1 cellular context compared by ENCODE assay signal in genomic region chr15:75903331-75904240, GRCh38.
TF ChIP-seq lines count a peak whose summit lies in the region.

Gene FBXO22, plus strand, starts transcription at chr15:75903878. Its CDS starts 86 bp downstream, at chr15:75903964.

TF ChIP-seq in HepG2, 621 proteins besides CTCF, POLR2A, EP300 and RAD21 (continued from another document and continues in another):
- no peak for TF ChIP-seq CEBPZ (IDR thresholded peaks at IDR 0.05; ENCODE audit: low read length)
- peak; percentile 97; the same call in 1 of the 2 replicates for TF ChIP-seq KLF12 (CRISPR knock-in tag; IDR thresholded peaks at IDR 0.05; ENCODE audit: borderline replicate concordance)
- TF ChIP-seq IRF1 (CRISPR knock-in tag; IDR thresholded peaks at IDR 0.05; ENCODE audit: low read depth) = no peak
- peak; percentile 61; the same call in 1 of the 2 replicates for TF ChIP-seq ZBTB34 (CRISPR knock-in tag; IDR thresholded peaks at IDR 0.05)
- 0 out of 2 replicates have a peak, but pooled peaks have one; percentile 66 for TF ChIP-seq ERF (CRISPR knock-in tag; IDR thresholded peaks at IDR 0.05)
- TF ChIP-seq NFKB2 (CRISPR knock-in tag; IDR thresholded peaks at IDR 0.05; ENCODE audit: borderline replicate concordance) = peak; percentile 83; the same call in 1 of the 2 replicates
- no peak for TF ChIP-seq EZH2 (conservative IDR thresholded peaks at IDR 0.05; ENCODE audit: low read depth, low read length)
- TF ChIP-seq KLF15 (CRISPR knock-in tag; IDR thresholded peaks at IDR 0.05; ENCODE audit: borderline replicate concordance) = peak; percentile 77; the same call in 1 of the 2 replicates
- TF ChIP-seq ZNF614 (CRISPR knock-in tag; IDR thresholded peaks at IDR 0.05; ENCODE audit: borderline replicate concordance) = peak; percentile 68
- TF ChIP-seq NR2C2 (CRISPR knock-in tag; IDR thresholded peaks at IDR 0.05; ENCODE audit: borderline replicate concordance) = peak; percentile 57; the same call in 1 of the 2 replicates
- no peak for TF ChIP-seq HDAC6 (IDR thresholded peaks at IDR 0.05; ENCODE audit: low read depth, low read length)
- no peak for TF ChIP-seq ZKSCAN1 (IDR thresholded peaks at IDR 0.05; ENCODE audit: low read length)
- TF ChIP-seq FOXM1 (CRISPR knock-in tag; IDR thresholded peaks at IDR 0.05) = no peak
- TF ChIP-seq WIZ (CRISPR knock-in tag; IDR thresholded peaks at IDR 0.05) = peak; percentile 36; the same call in 1 of the 2 replicates
- TF ChIP-seq AKAP8 (CRISPR knock-in tag; IDR thresholded peaks at IDR 0.05) = peak; percentile 70; the same call in 1 of the 2 replicates
- no peak for TF ChIP-seq STAT6 (CRISPR knock-in tag; IDR thresholded peaks at IDR 0.05; ENCODE audit: borderline replicate concordance)
- peak; percentile 89 to 90 for TF ChIP-seq HMGXB4 (CRISPR knock-in tag; IDR thresholded peaks at IDR 0.05; ENCODE audit: borderline replicate concordance in 1 of 2, low read depth in 1 of 2)
- 0 out of 2 replicates have a peak, but pooled peaks have one; percentile 2 for TF ChIP-seq ZNF446 (CRISPR knock-in tag; IDR thresholded peaks at IDR 0.05)
- TF ChIP-seq ZNF574 (CRISPR knock-in tag; IDR thresholded peaks at IDR 0.05) = peak; percentile 93
- no peak for TF ChIP-seq ATM (IDR thresholded peaks at IDR 0.05; ENCODE audit: borderline replicate concordance)
- TF ChIP-seq ELF4 (CRISPR knock-in tag; IDR thresholded peaks at IDR 0.05; ENCODE audit: borderline replicate concordance) = peak; percentile 89; the same call in 1 of the 2 replicates
- TF ChIP-seq MEIS2 (CRISPR knock-in tag; IDR thresholded peaks at IDR 0.05) = peak; percentile 82; the same call in 1 of the 2 replicates
- TF ChIP-seq ZSCAN29 (CRISPR knock-in tag; conservative IDR thresholded peaks at IDR 0.05) = 0 out of 2 replicates have a peak, but pooled peaks have one; percentile 76
- TF ChIP-seq ZNF7 (CRISPR knock-in tag; IDR thresholded peaks at IDR 0.05) = no peak
- TF ChIP-seq ZSCAN12 (CRISPR knock-in tag; IDR thresholded peaks at IDR 0.05) = 0 out of 2 replicates have a peak, but pooled peaks have one; percentile 50
- no peak for TF ChIP-seq HMGA1 (CRISPR knock-in tag; conservative IDR thresholded peaks at IDR 0.05)
- TF ChIP-seq RBM39 (IDR thresholded peaks at IDR 0.05; ENCODE audit: low read depth, low read length, poor library complexity, severe bottlenecking) = peak; percentile 86
- peak; percentile 81 for TF ChIP-seq ZBTB40 (IDR thresholded peaks at IDR 0.05)
- peak; percentile 91 for TF ChIP-seq ZBTB40 (CRISPR knock-in tag; IDR thresholded peaks at IDR 0.05)
- TF ChIP-seq SCMH1 (CRISPR knock-in tag; IDR thresholded peaks at IDR 0.05; ENCODE audit: borderline replicate concordance) = no peak
- peak; percentile 84; the same call in 1 of the 2 replicates for TF ChIP-seq ZNF451 (CRISPR knock-in tag; IDR thresholded peaks at IDR 0.05)
- peak; percentile 80 for TF ChIP-seq RBM22 (optimal IDR thresholded peaks at IDR 0.05; ENCODE audit: low read length)
- no peak for TF ChIP-seq RFX3 (CRISPR knock-in tag; IDR thresholded peaks at IDR 0.05)
- no peak; the same call in 1 of the 2 replicates for TF ChIP-seq KLF13 (CRISPR knock-in tag; IDR thresholded peaks at IDR 0.05)
- TF ChIP-seq AGO2 (optimal IDR thresholded peaks at IDR 0.05; ENCODE audit: low read depth, low read length) = peak; percentile 90
